ENCODE assay signal across 1 cellular context in the genomic region with DNA sequence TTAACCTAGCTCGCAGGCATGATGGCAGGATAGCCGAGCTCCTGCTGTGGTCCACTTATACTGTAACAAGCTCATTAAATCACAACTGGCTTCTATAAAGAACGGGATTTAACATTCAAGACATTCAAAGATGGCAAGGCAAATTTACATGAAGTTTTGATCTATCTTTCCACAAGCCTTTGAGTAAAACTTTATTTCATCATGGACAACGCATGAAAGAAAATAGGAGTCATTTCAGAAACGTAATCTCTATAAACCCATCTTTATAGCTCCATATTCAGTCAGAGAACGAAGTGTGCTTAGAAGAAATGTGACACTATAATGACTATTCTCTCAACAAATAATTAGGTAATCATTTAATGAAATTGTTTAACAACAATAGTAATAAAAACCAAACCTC.
TF ChIP-seq lines count a peak whose summit lies in the region.

No MANE protein-coding gene starts in this region.

TF ChIP-seq in K562, 482 proteins besides CTCF, POLR2A, EP300 and RAD21 (continued from another document):
- TF ChIP-seq, protein P1, sequence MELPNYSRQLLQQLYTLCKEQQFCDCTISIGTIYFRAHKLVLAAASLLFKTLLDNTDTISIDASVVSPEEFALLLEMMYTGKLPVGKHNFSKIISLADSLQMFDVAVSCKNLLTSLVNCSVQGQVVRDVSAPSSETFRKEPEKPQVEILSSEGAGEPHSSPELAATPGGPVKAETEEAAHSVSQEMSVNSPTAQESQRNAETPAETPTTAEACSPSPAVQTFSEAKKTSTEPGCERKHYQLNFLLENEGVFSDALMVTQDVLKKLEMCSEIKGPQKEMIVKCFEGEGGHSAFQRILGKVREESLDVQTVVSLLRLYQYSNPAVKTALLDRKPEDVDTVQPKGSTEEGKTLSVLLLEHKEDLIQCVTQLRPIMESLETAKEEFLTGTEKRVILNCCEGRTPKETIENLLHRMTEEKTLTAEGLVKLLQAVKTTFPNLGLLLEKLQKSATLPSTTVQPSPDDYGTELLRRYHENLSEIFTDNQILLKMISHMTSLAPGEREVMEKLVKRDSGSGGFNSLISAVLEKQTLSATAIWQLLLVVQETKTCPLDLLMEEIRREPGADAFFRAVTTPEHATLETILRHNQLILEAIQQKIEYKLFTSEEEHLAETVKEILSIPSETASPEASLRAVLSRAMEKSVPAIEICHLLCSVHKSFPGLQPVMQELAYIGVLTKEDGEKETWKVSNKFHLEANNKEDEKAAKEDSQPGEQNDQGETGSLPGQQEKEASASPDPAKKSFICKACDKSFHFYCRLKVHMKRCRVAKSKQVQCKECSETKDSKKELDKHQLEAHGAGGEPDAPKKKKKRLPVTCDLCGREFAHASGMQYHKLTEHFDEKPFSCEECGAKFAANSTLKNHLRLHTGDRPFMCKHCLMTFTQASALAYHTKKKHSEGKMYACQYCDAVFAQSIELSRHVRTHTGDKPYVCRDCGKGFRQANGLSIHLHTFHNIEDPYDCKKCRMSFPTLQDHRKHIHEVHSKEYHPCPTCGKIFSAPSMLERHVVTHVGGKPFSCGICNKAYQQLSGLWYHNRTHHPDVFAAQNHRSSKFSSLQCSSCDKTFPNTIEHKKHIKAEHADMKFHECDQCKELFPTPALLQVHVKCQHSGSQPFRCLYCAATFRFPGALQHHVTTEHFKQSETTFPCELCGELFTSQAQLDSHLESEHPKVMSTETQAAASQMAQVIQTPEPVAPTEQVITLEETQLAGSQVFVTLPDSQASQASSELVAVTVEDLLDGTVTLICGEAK (IDR thresholded peaks at IDR 0.05): peak; percentile 65; the same call in 1 of the 2 replicates
- TF ChIP-seq, protein P1 (CRISPR knock-in tag; IDR thresholded peaks at IDR 0.05): no peak
- TF ChIP-seq ZNF699 (CRISPR knock-in tag; IDR thresholded peaks at IDR 0.05; ENCODE audit: insufficient replicate concordance) (no peak), ZNF511 (CRISPR knock-in tag; IDR thresholded peaks at IDR 0.05) (no peak)
